In genomic region chr2:144252694-144253093, GRCh38 we compare ENCODE assay signal across 29 cellular contexts.
"Had no signal": no experiment of that assay in that cellular context is flagged by ENCODE, and none has a peak within 500 bp of the region (broad histone marks: within the 10 kb centered on the region; RNA-seq: fewer than 3 reads in every experiment).

No MANE protein-coding gene starts in this region.

- FAIRE-seq: islet of Langerhans, kidney, pancreas had no signal

- H3K4me3 ChIP-seq: left lung, lower lobe of right lung, pancreas, prostate gland, skin epidermis, stomach, testis, thyroid gland, transverse colon, upper lobe of left lung had no signal

- H3K27ac ChIP-seq: left lung, lower lobe of right lung, pancreas, prostate gland, skin epidermis, stomach, testis, thyroid gland, transverse colon, upper lobe of left lung had no signal

- H3K9me3 ChIP-seq: pancreas, prostate gland, testis, thyroid gland had no signal

- H3K36me3 ChIP-seq: left lung, lower lobe of right lung, pancreas, prostate gland, thyroid gland, transverse colon, upper lobe of left lung had no signal

- DNase-seq: hypothalamus; immature natural killer cell; kidney; left colon; left lung; lower lobe of right lung; mammary epithelial cell; mesenchymal stem cell; naive thymus-derived CD8-positive, alpha-beta T cell; nucleus accumbens; pancreas; posterior cingulate gyrus; retina; right cardiac atrium; stimulated activated CD4-positive, alpha-beta T cell treated with anti-CD3 and anti-CD28 coated beads, Interleukin-12 subunit alpha, Interleukin-12 subunit beta, amount 100 ng/mL, for 4 hours; stimulated activated CD4-positive, alpha-beta T cell treated with anti-CD3 and anti-CD28 coated beads, Interleukin-15, amount 100 ng/mL, for 24 hours; stimulated activated CD4-positive, alpha-beta T cell treated with anti-CD3 and anti-CD28 coated beads, Interleukin-2, amount 100 ng/mL, for 24 hours; stimulated activated CD4-positive, alpha-beta T cell treated with anti-CD3 and anti-CD28 coated beads, Interleukin-4, amount 100 ng/mL, for 1 hour; stimulated activated naive B cell treated with anti-CD40 and anti-IgM and Interleukin-4, amounts not matched to agents 10 μg/mL and 1 μg/mL and 100 μg/mL, for 72 hours; stimulated activated naive CD8-positive, alpha-beta T cell treated with anti-CD3 and anti-CD28 coated beads, Interleukin-15, Interleukin-2, amounts not matched to agents 100 U/mL and 50 U/mL, for 24 hours; stomach; testis; thyroid gland; transverse colon; upper lobe of left lung had no signal

- ATAC-seq: left colon; left lung; lower lobe of right lung; naive thymus-derived CD8-positive, alpha-beta T cell; pancreas; right cardiac atrium; sciatic nerve; stimulated activated naive B cell treated with anti-CD40 and anti-IgM and Interleukin-4, amounts not matched to agents 10 μg/mL and 1 μg/mL and 100 μg/mL, for 72 hours; stimulated activated naive CD8-positive, alpha-beta T cell treated with anti-CD3 and anti-CD28 coated beads, Interleukin-15, Interleukin-2, amounts not matched to agents 100 U/mL and 50 U/mL, for 24 hours had no signal

- H3K4me1 ChIP-seq: lower lobe of right lung, pancreas, prostate gland, stomach, testis, thyroid gland had no signal

- H3K27me3 ChIP-seq: left lung, pancreas, stomach, testis, thyroid gland, transverse colon, upper lobe of left lung had no signal
